12 cellular contexts compared by ENCODE assay signal in the genomic region with DNA sequence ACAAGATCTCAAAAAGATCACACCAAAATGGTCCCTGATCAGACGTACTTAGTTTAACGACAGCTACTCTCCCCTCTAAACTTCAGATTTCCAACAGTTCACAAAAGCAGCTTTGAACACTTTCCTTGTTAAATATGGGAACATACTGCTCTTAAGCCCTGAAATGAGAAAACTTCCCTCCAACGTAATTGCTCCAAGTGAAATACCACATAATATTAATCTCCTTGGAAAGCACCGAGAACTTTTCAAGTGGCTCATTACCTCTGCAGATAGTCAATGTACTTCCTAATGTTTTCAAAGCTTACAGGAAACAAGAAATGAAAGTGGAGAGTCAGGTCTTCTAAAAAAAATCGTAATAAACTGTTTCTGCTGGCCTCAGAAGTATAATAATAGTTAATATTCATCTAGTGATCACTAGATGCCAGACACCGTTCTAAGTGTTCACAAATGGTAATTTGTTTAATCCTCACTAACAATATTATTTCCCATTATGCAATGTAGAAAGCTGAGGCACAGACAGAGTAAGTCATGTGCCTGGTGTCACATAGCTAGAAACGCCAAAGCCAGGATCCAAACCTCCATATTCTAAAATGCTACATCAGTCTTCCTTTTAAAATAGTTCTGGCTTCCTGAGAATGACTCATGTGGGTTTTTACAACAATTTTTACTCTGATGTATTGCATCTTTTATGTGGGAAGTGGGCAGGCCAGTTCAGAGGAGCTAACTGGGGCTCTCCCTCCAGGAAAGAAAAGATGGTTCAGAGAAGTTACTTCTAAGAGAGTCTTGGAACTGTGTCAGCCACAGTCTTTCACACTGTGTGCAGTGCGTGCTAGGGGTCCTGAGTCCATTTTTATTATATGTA.
A peak's percentile ranks its signal among the peaks of the same experiment; 100 is the strongest.
DNase-seq lines count a peak whose midpoint lies in the region; ATAC-seq and TF ChIP-seq lines count a peak whose summit lies in the region.
"Had no signal": no experiment of that assay in that cellular context is flagged by ENCODE, and none has a peak within 500 bp of the region (broad histone marks: within the 10 kb centered on the region; RNA-seq: fewer than 3 reads in every experiment).

No MANE protein-coding gene starts in this region.

- H3F3A ChIP-seq in Loucy (ENCODE audit: low read depth) = peaks cover 9% of the 10 kb centered on the region; the same call in 1 of the 2 replicates

- DNase-seq in GM04504 (ENCODE audit: low read depth) (peak; percentile 69), astrocyte of the hippocampus (ENCODE audit: low read depth, low spot score) (peak; percentile 50), trophoblast cell (peak in 1 of 2 donors; percentile 54), NCI-H526 treated with DMSO at 0.1 percent for 48 hours (lab: John Stamatoyannopoulos, UW) (no peak)
- no peak for DNase-seq in stimulated activated CD4-positive, alpha-beta T cell treated with anti-CD3 and anti-CD28 coated beads, Interleukin-4, amount 100 ng/mL, for 24 hours
- DNase-seq: effector CD8-positive, alpha-beta T cell; GOT3; left cardiac atrium; right cardiac atrium; stimulated activated naive CD4-positive, alpha-beta T cell had no signal

- H3K36me3 ChIP-seq in Loucy (ENCODE audit: insufficient read depth, low read length) = no peaks in the 10 kb centered on the region
- H3K36me3 ChIP-seq in trophoblast cell (ENCODE audit: control insufficient read depth in 1 of 2, insufficient read depth in 2 of 2, low read length in 2 of 2) = no peaks in the 10 kb centered on the region

- no peak overlapping the region for H3K18ac ChIP-seq in trophoblast cell (ENCODE audit: low read length)

- no peaks in the 10 kb centered on the region for H4K20me1 ChIP-seq in Loucy (ENCODE audit: insufficient read depth, low read length, poor library complexity, severe bottlenecking)

- H3K14ac ChIP-seq in trophoblast cell (ENCODE audit: low read length) = no peak overlapping the region

- no peak overlapping the region for H4K8ac ChIP-seq in trophoblast cell (ENCODE audit: low read depth, low read length)

- no peak overlapping the region for H3K23ac ChIP-seq in trophoblast cell (ENCODE audit: low read length)

- H4K12ac ChIP-seq in trophoblast cell (ENCODE audit: low read depth, low read length) = no peak overlapping the region

- no CpG with 5 or more reads among the region's 8 CpGs for WGBS in trophoblast cell (ENCODE audit: extremely low coverage, insufficient coverage, insufficient read length)

- H4K91ac ChIP-seq in trophoblast cell (ENCODE audit: low read depth, low read length) = no peak overlapping the region

- H3K79me1 ChIP-seq in trophoblast cell (ENCODE audit: low read length) = no peaks in the 10 kb centered on the region

- H3K27ac ChIP-seq in trophoblast cell (ENCODE audit: low read depth, low read length) = no peak overlapping the region

- H3K9ac ChIP-seq in Loucy (ENCODE audit: low read depth, low read length, poor library complexity, severe bottlenecking) (peak overlapping the region; percentile 18), trophoblast cell (ENCODE audit: low read length) (no peak overlapping the region)

- no peak overlapping the region for H2AK5ac ChIP-seq in trophoblast cell (ENCODE audit: low read length)

- H3K4me2 ChIP-seq in Loucy (ENCODE audit: low read depth, low read length, poor library complexity, severe bottlenecking) (peak overlapping the region; percentile 66), trophoblast cell (ENCODE audit: low read length) (no peak overlapping the region)

- TF ChIP-seq CTCF in Loucy (conservative IDR thresholded peaks at IDR 0.05; ENCODE audit: low read length) = no peak

- no peaks in the 10 kb centered on the region for H3K9me2 ChIP-seq in Loucy (replicated peaks; ENCODE audit: low read depth, low read length)

- H2BK120ac ChIP-seq in trophoblast cell (ENCODE audit: insufficient read depth, low read length, poor library complexity) = no peak overlapping the region

- H3K4me1 ChIP-seq in Loucy (ENCODE audit: insufficient read depth, low read length, poor library complexity, severe bottlenecking) (peaks cover 40% of the 10 kb centered on the region), trophoblast cell (ENCODE audit: control insufficient read depth in 1 of 2, insufficient read depth in 2 of 2, low read length in 2 of 2) (peaks cover 0 to 3% of the 10 kb centered on the region in 2 experiments)

- H3K4me3 ChIP-seq in Loucy (ENCODE audit: low read length, poor library complexity, severe bottlenecking) (peak overlapping the region; percentile 57), trophoblast cell (ENCODE audit: low read depth, low read length) (no peak overlapping the region)

- H3K79me2 ChIP-seq in Loucy (ENCODE audit: insufficient read depth, low read length) (no peaks in the 10 kb centered on the region), trophoblast cell (ENCODE audit: control insufficient read depth, insufficient read depth, low read length, poor library complexity) (no peaks in the 10 kb centered on the region)

- H3K9me3 ChIP-seq in Loucy (ENCODE audit: insufficient read depth, low read depth, low read length) = no peaks in the 10 kb centered on the region
- H3K9me3 ChIP-seq in trophoblast cell (ENCODE audit: insufficient read depth, low read depth, low read length) = no peaks in the 10 kb centered on the region

- TF ChIP-seq POLR2A in GM18505 (IDR thresholded peaks at IDR 0.05; ENCODE audit: borderline replicate concordance, extremely low read depth, insufficient read depth, insufficient read length) = no peak

- peak overlapping the region; percentile 69 for H2AFZ ChIP-seq in Loucy (ENCODE audit: low read length)
- no peak overlapping the region for H2AFZ ChIP-seq in trophoblast cell (ENCODE audit: insufficient read depth, low read length, poor library complexity)

- H2BK12ac ChIP-seq in trophoblast cell (ENCODE audit: low read length) = no peak overlapping the region

- H3K27me3 ChIP-seq in Loucy (ENCODE audit: insufficient read depth, low read length, poor library complexity, severe bottlenecking) (no peaks in the 10 kb centered on the region), trophoblast cell (ENCODE audit: insufficient read depth, low read length) (no peaks in the 10 kb centered on the region)

- H2BK5ac ChIP-seq in trophoblast cell (ENCODE audit: low read depth, low read length, poor library complexity) = peak overlapping the region; percentile 19

- no peak overlapping the region for H3K4ac ChIP-seq in trophoblast cell (ENCODE audit: low read depth, low read length)

- no peak for ATAC-seq in GM18505 (IDR thresholded peaks at IDR 0.05; ENCODE audit: unreplicated experiment)
- ATAC-seq: left cardiac atrium, right cardiac atrium had no signal

Comparison
In these comparisons a context has a peak if more than half of its experiments do, and no peak if none do; other contexts are left out.
1. DNase-seq: peak in GM04504 (single experiment) and astrocyte of the hippocampus (single experiment); none in NCI-H526 treated with DMSO at 0.1 percent for 48 hours (single experiment) and stimulated activated CD4-positive, alpha-beta T cell treated with anti-CD3 and anti-CD28 coated beads, Interleukin-4, amount 100 ng/mL, for 24 hours (single experiment).